In genomic region chr1:109181085-109181806, GRCh38 we compare ENCODE assay signal across 15 cellular contexts. TPM values are rescaled to one million over a fixed set of nuclear protein-coding genes. Genes with fewer than 3 reads are reported as not detected.
DNase-seq lines count a peak whose midpoint lies in the region; ATAC-seq, FAIRE-seq and TF ChIP-seq lines count a peak whose summit lies in the region.
"Had no signal": no experiment of that assay in that cellular context is flagged by ENCODE, and none has a peak within 500 bp of the region (broad histone marks: within the 10 kb centered on the region; RNA-seq: fewer than 3 reads in every experiment).

No MANE protein-coding gene starts in this region.

- intact Hi-C loops in pancreas (cut with DNase I), result no loop called here

- H3K27ac ChIP-seq in pancreas, result peak overlapping the region; percentile 53 to 84 (median 76)

- no peak overlapping the region for H3K4me3 ChIP-seq in pancreas
- H3K4me3 ChIP-seq: HAP-1 had no signal

- ATAC-seq in pancreas (peak; percentile 85 to 90 (median 88)), HG03457 (IDR thresholded peaks at IDR 0.05; ENCODE audit: unreplicated experiment) (no peak), GM21786 (IDR thresholded peaks at IDR 0.05; ENCODE audit: unreplicated experiment) (no peak)
- ATAC-seq: Right ventricle myocardium inferior had no signal

- H3K27me3 ChIP-seq in pancreas, result no peaks in the 10 kb centered on the region

- FAIRE-seq in RCC 7860 (lab: Jason Lieb, UNC) (peak; percentile 83), pancreas (lab: Jason Lieb, UNC) (no peak)
- FAIRE-seq: GM19239 had no signal

- TF ChIP-seq CTCF in pancreas (IDR thresholded peaks at IDR 0.05), result no peak

- peak; percentile 95 for DNase-seq in DMS53 (lab: John Stamatoyannopoulos, UW)
- DNase-seq in RCC 7860 (ENCODE audit: low spot score), result peak; percentile 50
- peak; percentile 21 for DNase-seq in fibroblast of the conjunctiva (ENCODE audit: low read depth)
- peak in 3 of 6 donors; percentile 57 to 60 (median 59) for DNase-seq in pancreas
- no peak for DNase-seq in A172 (ENCODE audit: low spot score)
- DNase-seq in amygdala (lab: John Stamatoyannopoulos, UW), result no peak
- DNase-seq: anterior cingulate cortex, MM.1S, naive B cell, NCI-H226 had no signal

- H3K9me3 ChIP-seq in pancreas, result no peaks in the 10 kb centered on the region
- H3K9me3 ChIP-seq: HAP-1 had no signal

- H3K36me3 ChIP-seq in pancreas, result no peaks in the 10 kb centered on the region
- H3K36me3 ChIP-seq: HAP-1 had no signal

- WGBS in pancreas, 2 donors, result 8% methylated on average over 4 of the region's 4 CpGs

- H3K4me1 ChIP-seq in pancreas, result peaks cover 35 to 67% (median 42%) of the 10 kb centered on the region in 3 donors
- H3K4me1 ChIP-seq: HAP-1 had no signal

RNA-seq across cellular contexts. Expression of gene SARS1, which starts 32.5 kb away (rescaled TPM):
- total RNA-seq in pancreas, result 100 to 1,000 TPM in 4 of 6 donors, 10 to 100 TPM in 2; 82.7 to 270 (median 115) TPM
- polyA plus RNA-seq in pancreas, result 100 to 1,000 TPM in 1 of 2 donors, 10 to 100 TPM in 1; 50.5 to 125 TPM
- total RNA-seq in A172 (2014; rRNA removed; shearing (Covaris generic)), result 224 and 232 TPM in 2 replicates

Comparison
In these comparisons a context has a peak if more than half of its experiments do, and no peak if none do; other contexts are left out.
1. DNase-seq: peak in DMS53 (single experiment), RCC 7860 (single experiment) and fibroblast of the conjunctiva (single experiment); none in A172 (single experiment) and amygdala (0 of 56).
2. ATAC-seq: peak in pancreas (4 of 4); none in HG03457 (single experiment) and GM21786 (single experiment).